In the genomic region with DNA sequence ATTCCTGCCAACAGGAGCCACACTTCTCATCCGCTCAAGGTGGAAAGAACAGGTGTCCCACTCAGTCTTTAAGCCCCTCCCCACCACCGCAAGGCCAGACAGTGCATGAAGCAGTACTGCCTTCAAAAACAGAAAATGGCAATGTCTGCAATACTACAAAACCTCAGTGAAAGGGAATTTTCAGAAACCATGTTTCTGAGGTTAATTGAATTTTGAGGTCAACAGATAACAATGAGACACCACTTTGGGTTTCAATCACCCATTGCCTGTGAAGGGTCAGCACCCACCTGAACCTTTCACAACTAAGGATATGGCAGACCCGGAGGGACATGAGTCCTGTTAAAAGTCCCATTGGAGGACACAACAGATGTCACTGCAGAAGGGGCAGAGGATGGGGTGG, we compare ENCODE assay signal across 14 cellular contexts. TPM values are rescaled to one million over a fixed set of nuclear protein-coding genes. Genes with fewer than 3 reads are reported as not detected.
DNase-seq lines count a peak whose midpoint lies in the region; ATAC-seq and TF ChIP-seq lines count a peak whose summit lies in the region.
"Had no signal": no experiment of that assay in that cellular context is flagged by ENCODE, and none has a peak within 500 bp of the region (broad histone marks: within the 10 kb centered on the region; RNA-seq: fewer than 3 reads in every experiment).

No MANE protein-coding gene starts in this region.

- intact Hi-C loops in tibial artery (cut with DNase I; ENCODE audit: low total_unique reads): no loop called here
- intact Hi-C loops in vagina (cut with DNase I): no loop called here

- no peak for TF ChIP-seq POLR2A in vagina (IDR thresholded peaks at IDR 0.05)

- H3K4me3 ChIP-seq in GM12865 (ENCODE audit: low read depth, low read length): no peak overlapping the region
- H3K4me3 ChIP-seq in BE2C (ENCODE audit: low read depth, low read length): no peak overlapping the region
- H3K4me3 ChIP-seq in tibial artery: no peak overlapping the region
- no peak overlapping the region for H3K4me3 ChIP-seq in vagina
- H3K4me3 ChIP-seq: tibial nerve had no signal

- H3K9me3 Mint-ChIP-seq in activated naive CD8-positive, alpha-beta T cell treated with anti-CD3 and anti-CD28 coated beads, Interleukin-2, amount 50 U/mL, for 24 hours: no peaks in the 10 kb centered on the region
- H3K9me3 Mint-ChIP-seq: brain had no signal

- peak; percentile 79 for DNase-seq in GM12865 (ENCODE audit: low read depth)
- no peak for DNase-seq in activated naive CD8-positive, alpha-beta T cell treated with anti-CD3 and anti-CD28 coated beads, Interleukin-2, amount 50 U/mL, for 24 hours
- no peak for DNase-seq in BE2C
- no peak for DNase-seq in tibial artery
- DNase-seq in vagina (ENCODE audit: extremely low spot score in 2 of 2): no peak
- DNase-seq: midbrain, NCI-H1105, NCI-H774, SW 1271 had no signal

- TF ChIP-seq CTCF in GM12865 (IDR thresholded peaks at IDR 0.05; ENCODE audit: insufficient read depth, low read depth, low read length, missing control alignments): no peak
- no peak for TF ChIP-seq CTCF in BE2C (IDR thresholded peaks at IDR 0.05; ENCODE audit: low read depth, low read length)
- no peak for TF ChIP-seq CTCF in tibial artery (IDR thresholded peaks at IDR 0.05)
- no peak for TF ChIP-seq CTCF in vagina (IDR thresholded peaks at IDR 0.05)

- H3K9me3 ChIP-seq in BE2C (no peaks in the 10 kb centered on the region), tibial artery (no peaks in the 10 kb centered on the region), vagina (no peaks in the 10 kb centered on the region)
- H3K9me3 ChIP-seq: tibial nerve had no signal

- H3K4me1 ChIP-seq in BE2C (no peaks in the 10 kb centered on the region), tibial artery (no peaks in the 10 kb centered on the region), vagina (peaks cover 16% of the 10 kb centered on the region)

- ATAC-seq in GM19351 (IDR thresholded peaks at IDR 0.05; ENCODE audit: unreplicated experiment) (peak; percentile 29), HG03060 (IDR thresholded peaks at IDR 0.05; ENCODE audit: low read depth, unreplicated experiment) (peak; percentile 29), HG02571 (IDR thresholded peaks at IDR 0.05; ENCODE audit: unreplicated experiment) (no peak)
- ATAC-seq in activated naive CD8-positive, alpha-beta T cell treated with anti-CD3 and anti-CD28 coated beads, Interleukin-2, amount 50 U/mL, for 24 hours: peak; percentile 36

- peaks cover 67% of the 10 kb centered on the region for H3K4me1 Mint-ChIP-seq in activated naive CD8-positive, alpha-beta T cell treated with anti-CD3 and anti-CD28 coated beads, Interleukin-2, amount 50 U/mL, for 24 hours

- H3K27ac ChIP-seq in tibial artery (no peak overlapping the region), vagina (no peak overlapping the region)

- H3K4me3 Mint-ChIP-seq in activated naive CD8-positive, alpha-beta T cell treated with anti-CD3 and anti-CD28 coated beads, Interleukin-2, amount 50 U/mL, for 24 hours: peak overlapping the region; percentile 48
- H3K4me3 Mint-ChIP-seq: brain had no signal

- no peaks in the 10 kb centered on the region for H3K27me3 ChIP-seq in BE2C
- H3K27me3 ChIP-seq in tibial artery: peaks cover 0 to 3% of the 10 kb centered on the region in 2 donors
- H3K27me3 ChIP-seq in vagina: no peaks in the 10 kb centered on the region
- H3K27me3 ChIP-seq: tibial nerve had no signal

- H3K36me3 Mint-ChIP-seq in activated naive CD8-positive, alpha-beta T cell treated with anti-CD3 and anti-CD28 coated beads, Interleukin-2, amount 50 U/mL, for 24 hours (ENCODE audit: low read depth): peaks cover 16% of the 10 kb centered on the region
- H3K36me3 Mint-ChIP-seq: brain had no signal

- no peaks in the 10 kb centered on the region for H3K36me3 ChIP-seq in BE2C
- no peaks in the 10 kb centered on the region for H3K36me3 ChIP-seq in tibial artery
- no peaks in the 10 kb centered on the region for H3K36me3 ChIP-seq in vagina

- H3K27ac Mint-ChIP-seq in activated naive CD8-positive, alpha-beta T cell treated with anti-CD3 and anti-CD28 coated beads, Interleukin-2, amount 50 U/mL, for 24 hours: peak overlapping the region; percentile 67
- H3K27ac Mint-ChIP-seq: brain had no signal

- no peaks in the 10 kb centered on the region for H3K27me3 Mint-ChIP-seq in activated naive CD8-positive, alpha-beta T cell treated with anti-CD3 and anti-CD28 coated beads, Interleukin-2, amount 50 U/mL, for 24 hours

RNA-seq across cellular contexts. Expression of a gene that starts 13.0 kb away (rescaled TPM):
- polyA plus RNA-seq in BE2C (2012; ENCODE audit: insufficient read depth, insufficient read length, low read depth): not detected
- 2.2 TPM for total RNA-seq in vagina
